Comparison of ENCODE assay signal across 14 cellular contexts in genomic region chr11:63518548-63518947, GRCh38. TPM values are rescaled to one million over a fixed set of nuclear protein-coding genes. Genes with fewer than 3 reads are reported as not detected.
DNase-seq lines count a peak whose midpoint lies in the region; ATAC-seq and TF ChIP-seq lines count a peak whose summit lies in the region.
"Had no signal": no experiment of that assay in that cellular context is flagged by ENCODE, and none has a peak within 500 bp of the region (broad histone marks: within the 10 kb centered on the region; RNA-seq: fewer than 3 reads in every experiment).

No MANE protein-coding gene starts in this region.

- no peaks in the 10 kb centered on the region for H3K36me3 ChIP-seq in BLaER1 treated with 17β-estradiol and CSF1 and Interleukin-3, amounts not matched to agents 10 nM and 100 nM
- H3K36me3 ChIP-seq in upper lobe of left lung, result no peaks in the 10 kb centered on the region
- H3K36me3 ChIP-seq: HAP-1, MG63 had no signal

- H3K4me3 ChIP-seq in BLaER1 treated with 17β-estradiol and CSF1 and Interleukin-3, amounts not matched to agents 10 nM and 100 nM, result no peak overlapping the region
- no peak overlapping the region for H3K4me3 ChIP-seq in upper lobe of left lung
- H3K4me3 ChIP-seq: HAP-1, MG63 had no signal

- H3K9me3 ChIP-seq in BLaER1 treated with 17β-estradiol and CSF1 and Interleukin-3, amounts not matched to agents 10 nM and 100 nM (replicated peaks in 1 of 11), result peaks cover 20 to 34% (median 28%) of the 10 kb centered on the region in 11 experiments
- H3K9me3 ChIP-seq in upper lobe of left lung, result peaks cover 0 to 7% (median 2%) of the 10 kb centered on the region in 4 donors
- H3K9me3 ChIP-seq: MG63 had no signal

- peaks cover 13 to 21% (median 19%) of the 10 kb centered on the region in 10 experiments; a peak in 19 of 20 replicates for H3K4me1 ChIP-seq in BLaER1 treated with 17β-estradiol and CSF1 and Interleukin-3, amounts not matched to agents 10 nM and 100 nM
- H3K4me1 ChIP-seq in upper lobe of left lung, result no peaks in the 10 kb centered on the region

- no peak for TF ChIP-seq CTCF in upper lobe of left lung (IDR thresholded peaks at IDR 0.05)

- no peak for TF ChIP-seq EP300 in upper lobe of left lung (IDR thresholded peaks at IDR 0.05)

- H3K4me2 ChIP-seq in BLaER1 treated with 17β-estradiol and CSF1 and Interleukin-3, amounts not matched to agents 10 nM and 100 nM, result peak overlapping the region; percentile 4 to 42 (median 36); a peak in 16 of 22 replicates

- H4K20me1 ChIP-seq in BLaER1 treated with 17β-estradiol and CSF1 and Interleukin-3, amounts not matched to agents 10 nM and 100 nM, result no peaks in the 10 kb centered on the region

- no peak overlapping the region for H3K4me3 Mint-ChIP-seq in activated T-helper 17 cell treated with anti-CD3 and anti-CD28 coated beads, Interleukin-2, amount 50 U/mL, for 72 hours
- H3K4me3 Mint-ChIP-seq: brain had no signal

- peaks cover 5% of the 10 kb centered on the region for H3K4me1 Mint-ChIP-seq in activated T-helper 17 cell treated with anti-CD3 and anti-CD28 coated beads, Interleukin-2, amount 50 U/mL, for 72 hours
- H3K4me1 Mint-ChIP-seq: brain had no signal

- whole genome bisulfite sequencing in upper lobe of left lung, 2 donors, result 23 to 30% methylated on average over 1 of the region's 1 CpG

- H3K9ac ChIP-seq in BLaER1 treated with 17β-estradiol and CSF1 and Interleukin-3, amounts not matched to agents 10 nM and 100 nM, result no peak overlapping the region

- DNase-seq in LHCN-M2 (ENCODE audit: low read depth) (peak; percentile 90), foreskin melanocyte (peak; percentile 40), kidney glomerular epithelial cell (lab: John Stamatoyannopoulos, UW) (no peak), upper lobe of left lung (no peak)
- no peak for DNase-seq in stimulated activated CD4-positive, alpha-beta T cell treated with anti-CD3 and anti-CD28 coated beads, Interleukin-4, amount 100 ng/mL, for 4 hours
- DNase-seq: activated CD4-positive, CD25-positive, alpha-beta regulatory T cell treated with anti-CD3 and anti-CD28 coated beads, Interleukin-2, amount 50 U/mL, for 72 hours; head of caudate nucleus; MG63; stimulated activated naive CD4-positive, alpha-beta T cell had no signal

- H3K36me3 Mint-ChIP-seq in activated T-helper 17 cell treated with anti-CD3 and anti-CD28 coated beads, Interleukin-2, amount 50 U/mL, for 72 hours (ENCODE audit: low read depth), result no peaks in the 10 kb centered on the region
- H3K36me3 Mint-ChIP-seq: brain had no signal

- H3K27ac ChIP-seq in BLaER1 treated with 17β-estradiol and CSF1 and Interleukin-3, amounts not matched to agents 10 nM and 100 nM, result no peak overlapping the region
- H3K27ac ChIP-seq in upper lobe of left lung, result no peak overlapping the region

- no peaks in the 10 kb centered on the region for H3K27me3 ChIP-seq in BLaER1 treated with 17β-estradiol and CSF1 and Interleukin-3, amounts not matched to agents 10 nM and 100 nM
- H3K27me3 ChIP-seq in upper lobe of left lung, result no peaks in the 10 kb centered on the region
- H3K27me3 ChIP-seq: MG63 had no signal

- TF ChIP-seq POLR2A in upper lobe of left lung (IDR thresholded peaks at IDR 0.05), result no peak

- H3K9me3 Mint-ChIP-seq in activated T-helper 17 cell treated with anti-CD3 and anti-CD28 coated beads, Interleukin-2, amount 50 U/mL, for 72 hours, result no peaks in the 10 kb centered on the region

- peak overlapping the region; percentile 37 for H3K27ac Mint-ChIP-seq in activated T-helper 17 cell treated with anti-CD3 and anti-CD28 coated beads, Interleukin-2, amount 50 U/mL, for 72 hours

- H3K27me3 Mint-ChIP-seq in activated T-helper 17 cell treated with anti-CD3 and anti-CD28 coated beads, Interleukin-2, amount 50 U/mL, for 72 hours, result peaks cover 4% of the 10 kb centered on the region

- ATAC-seq in activated T-helper 17 cell treated with anti-CD3 and anti-CD28 coated beads, Interleukin-2, amount 50 U/mL, for 72 hours (replicated peaks), result peak; percentile 40
- no peak for ATAC-seq in HG02798 (IDR thresholded peaks at IDR 0.05; ENCODE audit: poor library complexity, unreplicated experiment)
- no peak for ATAC-seq in upper lobe of left lung (ENCODE audit: low FRiP score in 2 of 2)

RNA-seq across cellular contexts. Expression of gene LGALS12, which starts 12.7 kb away (rescaled TPM):
- total RNA-seq in LHCN-M2 (2014; rRNA removed) (0.51 TPM in 1 of 2 replicates, not detected in the other), upper lobe of left lung (1 to 10 TPM in 1 of 6 donors, under 1 TPM in 3, not detected in 2; 0.61 to 1.8 (median 0.76) TPM)
- polyA plus RNA-seq in LHCN-M2 (2012), result not detected
- not detected for total RNA-seq in activated T-helper 17 cell treated with anti-CD3 and anti-CD28 coated beads, Interleukin-2, amount 50 U/mL, for 72 hours

RNA-seq across cellular contexts. Expression of gene PLAAT4, which starts 18.1 kb away (rescaled TPM):
- 3.5 and 7.0 TPM in 2 replicates for total RNA-seq in LHCN-M2 (2014; rRNA removed)
- 7.8 TPM for polyA plus RNA-seq in LHCN-M2 (2012)
- 10 to 100 TPM; 20.7 to 22.1 TPM for total RNA-seq in activated T-helper 17 cell treated with anti-CD3 and anti-CD28 coated beads, Interleukin-2, amount 50 U/mL, for 72 hours
- 100 to 1,000 TPM in 5 of 6 donors, 10 to 100 TPM in 1; 91.1 to 272 (median 192) TPM for total RNA-seq in upper lobe of left lung

RNA-seq across cellular contexts. Expression of gene PLAAT5, which starts 27.6 kb away (rescaled TPM):
- not detected in 2 replicates for total RNA-seq in LHCN-M2 (2014; rRNA removed)
- polyA plus RNA-seq in LHCN-M2 (2012), result not detected
- total RNA-seq in activated T-helper 17 cell treated with anti-CD3 and anti-CD28 coated beads, Interleukin-2, amount 50 U/mL, for 72 hours, result under 1 TPM in 1 of 2 donors, not detected in 1; 0.11 TPM
- total RNA-seq in upper lobe of left lung, result 1 to 10 TPM; 1.0 to 7.2 (median 3.1) TPM

RNA-seq across cellular contexts. Expression of gene PLAAT2, which starts 44.6 kb away (rescaled TPM):
- total RNA-seq in LHCN-M2 (2014; rRNA removed) (not detected in 2 replicates), upper lobe of left lung (10 to 100 TPM in 1 of 6 donors, 1 to 10 TPM in 5; 1.9 to 10.5 (median 5.5) TPM)
- 0.17 TPM for polyA plus RNA-seq in LHCN-M2 (2012)
- not detected for total RNA-seq in activated T-helper 17 cell treated with anti-CD3 and anti-CD28 coated beads, Interleukin-2, amount 50 U/mL, for 72 hours

Comparison
In these comparisons a context has a peak if more than half of its experiments do, and no peak if none do; other contexts are left out.
1. DNase-seq: peak in LHCN-M2 (single experiment) and foreskin melanocyte (single experiment); none in stimulated activated CD4-positive, alpha-beta T cell treated with anti-CD3 and anti-CD28 coated beads, Interleukin-4, amount 100 ng/mL, for 4 hours (0 of 2), kidney glomerular epithelial cell (single experiment) and upper lobe of left lung (0 of 2).